Comparison of ENCODE assay signal across 15 cellular contexts in genomic region chr15:100215031-100215842, GRCh38.
DNase-seq lines count a peak whose midpoint lies in the region; ATAC-seq, FAIRE-seq and TF ChIP-seq lines count a peak whose summit lies in the region.
"Had no signal": no experiment of that assay in that cellular context is flagged by ENCODE, and none has a peak within 500 bp of the region (broad histone marks: within the 10 kb centered on the region; RNA-seq: fewer than 3 reads in every experiment).

No MANE protein-coding gene starts in this region.

- no peaks in the 10 kb centered on the region for H3K36me3 Mint-ChIP-seq in chondrocyte (ENCODE audit: low read depth)

- WGBS in gastroesophageal sphincter (ENCODE audit: low coverage in 1 of 2), 2 donors = 80 to 92% methylated on average over 5 to 7 of the region's 13 CpGs
- 79 to 84% methylated on average over 13 of the region's 13 CpGs for WGBS in pancreas, 2 donors

- H3K4me3 Mint-ChIP-seq in chondrocyte (ENCODE audit: unreplicated experiment) = no peak overlapping the region
- H3K4me3 Mint-ChIP-seq: CD8-positive, alpha-beta memory T cell had no signal

- intact Hi-C loops in pancreas (cut with DNase I) = no loop called here
- intact Hi-C loops in tibial artery (cut with DNase I; ENCODE audit: low total_unique reads) = loop anchor here (5.0 kb wide), 1 partner anchor 88 kb away; no protein-coding TSS in a partner anchor

- POLR2A ChIA-PET in RWPE1 (lab: Yijun Ruan, JAX; ENCODE audit: low non-redundant PET) = no interaction called here

- H3K27ac Mint-ChIP-seq in chondrocyte (ENCODE audit: unreplicated experiment) = no peak overlapping the region

- H3K4me1 ChIP-seq in gastroesophageal sphincter (peaks cover 4 to 36% (median 10%) of the 10 kb centered on the region in 3 donors), pancreas (peaks cover 23 to 29% (median 27%) of the 10 kb centered on the region in 3 donors), tibial artery (peaks cover 0 to 28% (median 20%) of the 10 kb centered on the region in 4 donors)

- no peak for FAIRE-seq in pancreas (lab: Jason Lieb, UNC)
- FAIRE-seq: HTR-8/SVneo, K562 had no signal

- H3K4me3 ChIP-seq in gastroesophageal sphincter (no peak overlapping the region), pancreas (no peak overlapping the region), tibial artery (no peak overlapping the region)
- H3K4me3 ChIP-seq: BLaER1, K562 had no signal

- H3K27ac ChIP-seq in gastroesophageal sphincter = peak overlapping the region in 2 of 4 donors; percentile 43 to 56
- peak overlapping the region in 3 of 4 donors; percentile 13 to 67 (median 60) for H3K27ac ChIP-seq in pancreas
- peak overlapping the region; percentile 48 to 62 for H3K27ac ChIP-seq in tibial artery
- no peak overlapping the region for H3K27ac ChIP-seq in RWPE1
- H3K27ac ChIP-seq: BLaER1 had no signal

- peaks cover 41% of the 10 kb centered on the region for H3K4me1 Mint-ChIP-seq in chondrocyte (ENCODE audit: low read depth)
- H3K4me1 Mint-ChIP-seq: CD8-positive, alpha-beta memory T cell had no signal

- no peak for TF ChIP-seq EP300 in gastroesophageal sphincter (IDR thresholded peaks at IDR 0.05)

- no peaks in the 10 kb centered on the region for H3K36me3 ChIP-seq in gastroesophageal sphincter
- H3K36me3 ChIP-seq in pancreas = no peaks in the 10 kb centered on the region
- no peaks in the 10 kb centered on the region for H3K36me3 ChIP-seq in tibial artery
- H3K36me3 ChIP-seq: BLaER1 had no signal

- no peaks in the 10 kb centered on the region for H3K9me3 Mint-ChIP-seq in chondrocyte (ENCODE audit: low read depth)
- H3K9me3 Mint-ChIP-seq: CD8-positive, alpha-beta memory T cell had no signal

- no peak for TF ChIP-seq POLR2A in gastroesophageal sphincter (IDR thresholded peaks at IDR 0.05)

- CTCF ChIA-PET in RWPE1 (lab: Yijun Ruan, JAX) = interaction anchor here (0.6 kb wide), 1 partner anchor 45 kb away, joined by 7 read pairs; no protein-coding TSS in a partner anchor

- ATAC-seq in gastroesophageal sphincter (peak; percentile 40), pancreas (peak; percentile 3 to 36 (median 11)), GM18519 (IDR thresholded peaks at IDR 0.05; ENCODE audit: low FRiP score, unreplicated experiment) (no peak)
- ATAC-seq: K562 had no signal

- no peaks in the 10 kb centered on the region for H3K9me3 ChIP-seq in gastroesophageal sphincter
- H3K9me3 ChIP-seq in pancreas = no peaks in the 10 kb centered on the region
- H3K9me3 ChIP-seq in tibial artery = no peaks in the 10 kb centered on the region
- H3K9me3 ChIP-seq: BLaER1 had no signal

- peak; percentile 33 for DNase-seq in chondrocyte (ENCODE audit: low spot score)
- peak in 1 of 6 donors; percentile 25 for DNase-seq in pancreas
- peak; percentile 66 to 71 for DNase-seq in tibial artery
- DNase-seq in RWPE1 (ENCODE audit: low spot score) = no peak
- no peak for DNase-seq in DMS114 treated with DMSO at 0.1 percent for 48 hours (lab: John Stamatoyannopoulos, UW; ENCODE audit: unreplicated experiment)
- DNase-seq: CD8-positive, alpha-beta memory T cell; GOT3; NCI-H1436 treated with DMSO at 0.1 percent for 48 hours; NCI-H2227 treated with DMSO at 0.1 percent for 48 hours; NCI-H526 had no signal

- no peaks in the 10 kb centered on the region for H3K27me3 Mint-ChIP-seq in chondrocyte (ENCODE audit: low read depth)
- H3K27me3 Mint-ChIP-seq: CD8-positive, alpha-beta memory T cell had no signal

- H3K27me3 ChIP-seq in gastroesophageal sphincter (no peaks in the 10 kb centered on the region), pancreas (no peaks in the 10 kb centered on the region), tibial artery (no peaks in the 10 kb centered on the region)
- H3K27me3 ChIP-seq: BLaER1 had no signal

- TF ChIP-seq CTCF in chondrocyte (IDR thresholded peaks at IDR 0.05) = no peak
- no peak for TF ChIP-seq CTCF in gastroesophageal sphincter (IDR thresholded peaks at IDR 0.05)
- TF ChIP-seq CTCF in pancreas (IDR thresholded peaks at IDR 0.05) = no peak
- no peak for TF ChIP-seq CTCF in tibial artery (IDR thresholded peaks at IDR 0.05)
- no peak for TF ChIP-seq CTCF in RWPE1 (conservative IDR thresholded peaks at IDR 0.05; ENCODE audit: low read depth)

Comparison
In these comparisons a context has a peak if more than half of its experiments do, and no peak if none do; other contexts are left out.
1. DNase-seq: peak in chondrocyte (single experiment) and tibial artery (2 of 2); none in RWPE1 (single experiment) and DMS114 treated with DMSO at 0.1 percent for 48 hours (single experiment).